13 cellular contexts compared by ENCODE assay signal in genomic region chr4:99324978-99325377, GRCh38. TPM values are rescaled to one million over a fixed set of nuclear protein-coding genes. Genes with fewer than 3 reads are reported as not detected.
A peak's percentile ranks its signal among the peaks of the same experiment; 100 is the strongest.
DNase-seq lines count a peak whose midpoint lies in the region; ATAC-seq, FAIRE-seq and TF ChIP-seq lines count a peak whose summit lies in the region.
"Had no signal": no experiment of that assay in that cellular context is flagged by ENCODE, and none has a peak within 500 bp of the region (broad histone marks: within the 10 kb centered on the region; RNA-seq: fewer than 3 reads in every experiment).

No MANE protein-coding gene starts in this region.

- H3K4me3 Mint-ChIP-seq in MCF 10A (ENCODE audit: unreplicated experiment), result peak overlapping the region; percentile 28
- H3K4me3 Mint-ChIP-seq: activated CD4-positive, alpha-beta T cell treated with anti-CD3 and anti-CD28 coated beads for 36 hours; activated naive CD4-positive, alpha-beta T cell treated with anti-CD3 and anti-CD28 coated beads for 36 hours had no signal

- H2AFZ ChIP-seq in mammary epithelial cell (ENCODE audit: low read depth, low read length), result no peak overlapping the region

- no peaks in the 10 kb centered on the region for H4K20me1 ChIP-seq in mammary epithelial cell (ENCODE audit: insufficient read depth, low read length)

- H3K4me1 Mint-ChIP-seq in MCF 10A (ENCODE audit: insufficient read depth, unreplicated experiment), result peaks cover 29% of the 10 kb centered on the region
- H3K4me1 Mint-ChIP-seq: activated CD4-positive, alpha-beta T cell treated with anti-CD3 and anti-CD28 coated beads for 36 hours had no signal

- peaks cover 7% of the 10 kb centered on the region for H3K9me3 Mint-ChIP-seq in MCF 10A (ENCODE audit: unreplicated experiment)

- no peaks in the 10 kb centered on the region for H3K27me3 Mint-ChIP-seq in MCF 10A (ENCODE audit: insufficient read depth, unreplicated experiment)

- peaks cover 4% of the 10 kb centered on the region for H3K36me3 Mint-ChIP-seq in MCF 10A (ENCODE audit: insufficient read depth, unreplicated experiment)

- whole genome bisulfite sequencing in mammary epithelial cell (ENCODE audit: low coverage, missing lambda C conversion rate), result 12% methylated on average over 3 of the region's 3 CpGs

- no peak for FAIRE-seq in H54 (lab: Jason Lieb, UNC)

- H3K4me3 ChIP-seq in mammary epithelial cell (replicated peaks in 1 of 3; ENCODE audit: insufficient read depth in 1 of 3, low read depth in 2 of 3, low read length in 3 of 3), result no peak overlapping the region
- H3K4me3 ChIP-seq in fibroblast of villous mesenchyme (ENCODE audit: low read depth, low read length), result no peak overlapping the region
- no peak overlapping the region for H3K4me3 ChIP-seq in vagina

- dilution Hi-C loops in mammary epithelial cell (cut with HindIII; ENCODE audit: low sequenced_read_pairs), result no loop called here

- DNase-seq in MCF 10A (ENCODE audit: unreplicated experiment) (peak; percentile 82), mammary epithelial cell (no peak), fibroblast of villous mesenchyme (ENCODE audit: low read depth) (peak; percentile 87), omental fat pad (ENCODE audit: low spot score) (no peak), vagina (ENCODE audit: extremely low spot score in 2 of 2) (no peak), H54 (ENCODE audit: insufficient read length, low spot score) (no peak), NOMO-1 treated with dmso at 0.1 percent for 144 hours (lab: John Stamatoyannopoulos, UW; ENCODE audit: unreplicated experiment) (no peak)
- DNase-seq: 8988T; activated CD4-positive, alpha-beta T cell treated with anti-CD3 and anti-CD28 coated beads for 36 hours; activated naive CD4-positive, alpha-beta T cell treated with anti-CD3 and anti-CD28 coated beads for 36 hours; NCI-H2029 had no signal

- ATAC-seq in omental fat pad (ENCODE audit: low FRiP score), result peak; percentile 64
- no peak for ATAC-seq in GM21381 (IDR thresholded peaks at IDR 0.05; ENCODE audit: unreplicated experiment)
- ATAC-seq: activated CD4-positive, alpha-beta T cell treated with anti-CD3 and anti-CD28 coated beads for 36 hours had no signal

- CTCF ChIA-PET in MCF 10A (lab: Yijun Ruan, JAX), result interaction anchor here (1.9 kb wide), 1 partner anchor 80 kb away, joined by 8 read pairs; no protein-coding TSS in a partner anchor
- CTCF ChIA-PET in mammary epithelial cell (lab: Charles Lee; ENCODE audit: low non-redundant PET), result no interaction called here

- no peaks in the 10 kb centered on the region for H3K9me3 ChIP-seq in mammary epithelial cell (replicated peaks; ENCODE audit: insufficient read depth, low read length)
- no peaks in the 10 kb centered on the region for H3K9me3 ChIP-seq in vagina

- POLR2A ChIA-PET in MCF 10A (lab: Yijun Ruan, JAX), result interaction anchor here (0.6 to 5.3 kb wide), 10 partner anchors 8 to 234 kb away, joined by 3 to 30 read pairs (median 4); no protein-coding TSS in a partner anchor

- BruUV-seq in MCF 10A (replicated peaks; lab: Mats Ljungman, UMichigan) (no TSS peak), mammary epithelial cell (replicated peaks; lab: Mats Ljungman, UMichigan) (no TSS peak)

- H3K27me3 ChIP-seq in mammary epithelial cell (ENCODE audit: insufficient read depth, low read length) (no peaks in the 10 kb centered on the region), vagina (no peaks in the 10 kb centered on the region)

- intact Hi-C loops in MCF 10A (cut with micrococcal nuclease), result no loop called here
- intact Hi-C loops in mammary epithelial cell (cut with micrococcal nuclease), result no loop called here
- intact Hi-C loops in vagina (cut with DNase I), result loop anchor here (5.0 to 10.0 kb wide), 2 partner anchors 77 to 120 kb away; no protein-coding TSS in a partner anchor

- H3K27ac ChIP-seq in mammary epithelial cell (ENCODE audit: insufficient read depth, low read depth, low read length) (no peak overlapping the region), vagina (peak overlapping the region; percentile 84)

- H3K4me1 ChIP-seq in mammary epithelial cell (ENCODE audit: insufficient read depth, low read length) (no peaks in the 10 kb centered on the region), vagina (peaks cover 43% of the 10 kb centered on the region)

- peak overlapping the region; percentile 96 for H3K27ac Mint-ChIP-seq in MCF 10A (ENCODE audit: low read depth, unreplicated experiment)
- H3K27ac Mint-ChIP-seq: activated CD4-positive, alpha-beta T cell treated with anti-CD3 and anti-CD28 coated beads for 36 hours; activated naive CD4-positive, alpha-beta T cell treated with anti-CD3 and anti-CD28 coated beads for 36 hours had no signal

- no peak overlapping the region for H3K4me2 ChIP-seq in mammary epithelial cell (ENCODE audit: insufficient read depth, low read depth, low read length)

- no peaks in the 10 kb centered on the region for H3K36me3 ChIP-seq in mammary epithelial cell (ENCODE audit: insufficient read depth, low read length)
- no peaks in the 10 kb centered on the region for H3K36me3 ChIP-seq in vagina

- no peak for TF ChIP-seq CTCF in MCF 10A (IDR thresholded peaks at IDR 0.05; ENCODE audit: unreplicated experiment)
- no peak for TF ChIP-seq CTCF in mammary epithelial cell (conservative IDR thresholded peaks at IDR 0.05 in 1 of 2, IDR thresholded peaks at IDR 0.05 in 1 of 2; ENCODE audit: extremely low read depth in 1 of 2, insufficient read depth in 1 of 2, low read depth in 1 of 2, low read length in 2 of 2)
- no peak for TF ChIP-seq CTCF in fibroblast of villous mesenchyme (IDR thresholded peaks at IDR 0.05; ENCODE audit: insufficient read depth, low read depth, low read length)
- no peak for TF ChIP-seq CTCF in omental fat pad (IDR thresholded peaks at IDR 0.05)
- no peak for TF ChIP-seq CTCF in vagina (IDR thresholded peaks at IDR 0.05)

- no peak overlapping the region for H3K9ac ChIP-seq in mammary epithelial cell (ENCODE audit: insufficient read depth, low read length)

- TF ChIP-seq POLR2A in vagina (IDR thresholded peaks at IDR 0.05) (no peak), H54 (IDR thresholded peaks at IDR 0.05; ENCODE audit: low read depth, low read length) (no peak)

- in situ Hi-C loops in mammary epithelial cell (cut with MboI; ENCODE audit: low sequenced_read_pairs in 2 of 2), result no loop called here

- H3K79me2 ChIP-seq in mammary epithelial cell (ENCODE audit: insufficient read depth, low read length), result no peaks in the 10 kb centered on the region

RNA-seq across cellular contexts. Expression of gene ADH1B, which starts 3.8 kb away (rescaled TPM):
- total RNA-seq in MCF 10A (2022), result 24.2 and 32.0 TPM in 2 replicates
- total RNA-seq in mammary epithelial cell, result under 1 TPM in 1 of 2 donors, not detected in 1; under 0.01 TPM
- not detected for polyA plus RNA-seq in mammary epithelial cell
- polyA minus RNA-seq in mammary epithelial cell, result not detected
- total RNA-seq in fibroblast of villous mesenchyme, result 0.32 and 0.43 TPM in 2 replicates
- 1,000 to 10,000 TPM; 1,681 to 8,339 (median 3,297) TPM for total RNA-seq in omental fat pad
- 891 TPM for total RNA-seq in vagina
- total RNA-seq: activated CD4-positive, alpha-beta T cell treated with anti-CD3 and anti-CD28 coated beads for 36 hours; activated naive CD4-positive, alpha-beta T cell treated with anti-CD3 and anti-CD28 coated beads for 36 hours had no signal

RNA-seq across cellular contexts. Expression of gene ADH1C, which starts 27.6 kb away (rescaled TPM):
- total RNA-seq in MCF 10A (2022) (not detected in 2 replicates), mammary epithelial cell (not detected), fibroblast of villous mesenchyme (1.3 TPM in 1 of 2 replicates, not detected in the other), omental fat pad (100 to 1,000 TPM in 1 of 4 donors, 10 to 100 TPM in 2, 1 to 10 TPM in 1; 7.7 to 102 (median 46.9) TPM), vagina (25.3 TPM)
- not detected for polyA plus RNA-seq in mammary epithelial cell
- polyA minus RNA-seq in mammary epithelial cell, result not detected
- total RNA-seq: activated CD4-positive, alpha-beta T cell treated with anti-CD3 and anti-CD28 coated beads for 36 hours; activated naive CD4-positive, alpha-beta T cell treated with anti-CD3 and anti-CD28 coated beads for 36 hours; lung microvascular endothelial cell had no signal

RNA-seq across cellular contexts. Expression of gene ADH1A, which starts 34.2 kb away (rescaled TPM):
- total RNA-seq in MCF 10A (2022) (0.21 TPM in 1 of 2 replicates, not detected in the other), mammary epithelial cell (not detected), fibroblast of villous mesenchyme (not detected in 2 replicates), omental fat pad (10 to 100 TPM in 2 of 4 donors, under 1 TPM in 1, not detected in 1; 0.96 to 19.3 (median 13.6) TPM), vagina (not detected)
- polyA plus RNA-seq in mammary epithelial cell, result not detected
- not detected for polyA minus RNA-seq in mammary epithelial cell
- total RNA-seq: activated CD4-positive, alpha-beta T cell treated with anti-CD3 and anti-CD28 coated beads for 36 hours; activated naive CD4-positive, alpha-beta T cell treated with anti-CD3 and anti-CD28 coated beads for 36 hours; lung microvascular endothelial cell had no signal

Comparison
In these comparisons a context has a peak if more than half of its experiments do, and no peak if none do; other contexts are left out.
1. DNase-seq: peak in MCF 10A (single experiment) and fibroblast of villous mesenchyme (single experiment); none in mammary epithelial cell (single experiment), omental fat pad (single experiment), vagina (0 of 2), H54 (single experiment) and NOMO-1 treated with dmso at 0.1 percent for 144 hours (single experiment).
2. RNA of gene ADH1B, which starts 3.8 kb away (total RNA-seq): 1,681 to 8,339 TPM in omental fat pad and 891 TPM in vagina (single experiment); 24.2 to 32.0 TPM in MCF 10A, 0.32 to 0.43 TPM in fibroblast of villous mesenchyme and under 0.01 TPM in mammary epithelial cell; every median in the first group is over 10 times any median in the second.